Comparison of ENCODE assay signal across 16 cellular contexts in the genomic region with DNA sequence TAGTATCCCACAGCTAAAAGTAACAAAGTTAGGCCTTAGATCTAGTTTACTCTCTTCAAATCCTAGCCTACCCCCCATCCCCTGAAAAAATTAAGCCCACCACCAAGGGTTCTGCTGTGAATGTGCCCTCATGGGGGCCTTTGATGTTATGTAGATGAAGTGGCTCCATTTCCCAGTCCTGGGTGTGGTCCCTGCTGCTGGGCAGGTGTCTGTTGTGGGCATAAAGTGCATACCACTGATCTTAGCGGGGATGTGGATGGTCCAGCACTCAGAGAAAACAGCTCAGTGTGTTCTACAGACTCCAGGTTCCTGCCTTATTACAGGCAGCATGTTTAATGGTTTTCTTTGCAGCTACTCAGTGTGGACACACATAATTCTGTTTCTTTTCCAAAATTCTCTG. TPM values are rescaled to one million over a fixed set of nuclear protein-coding genes. Genes with fewer than 3 reads are reported as not detected.
DNase-seq lines count a peak whose midpoint lies in the region; ATAC-seq and TF ChIP-seq lines count a peak whose summit lies in the region.
"Had no signal": no experiment of that assay in that cellular context is flagged by ENCODE, and none has a peak within 500 bp of the region (broad histone marks: within the 10 kb centered on the region; RNA-seq: fewer than 3 reads in every experiment).

No MANE protein-coding gene starts in this region.

- H3K27me3 ChIP-seq in Panc1 (ENCODE audit: control insufficient read depth, insufficient read depth, low read length): no peaks in the 10 kb centered on the region
- H3K27me3 ChIP-seq: esophagus muscularis mucosa, MG63, pancreas, upper lobe of right lung had no signal

- BruUV-seq in Panc1 (replicated peaks; lab: Mats Ljungman, UMichigan): no TSS peak

- no peak for TF ChIP-seq CTCF in Panc1 (IDR thresholded peaks at IDR 0.05)
- no peak for TF ChIP-seq CTCF in brain (conservative IDR thresholded peaks at IDR 0.05)

- H3K9me3 Mint-ChIP-seq in activated T-cell treated with anti-CD3 and anti-CD28 coated beads, Interleukin-2, amount 50 U/mL, for 24 hours: no peaks in the 10 kb centered on the region
- H3K9me3 Mint-ChIP-seq in brain: no peaks in the 10 kb centered on the region
- H3K9me3 Mint-ChIP-seq in stimulated activated effector memory CD8-positive, alpha-beta T cell treated with anti-CD3 and anti-CD28 coated beads, Interleukin-12 subunit alpha, Interleukin-12 subunit beta, amount 100 ng/mL, for 72 hours: no peaks in the 10 kb centered on the region

- peaks cover 25% of the 10 kb centered on the region for H3K4me1 Mint-ChIP-seq in activated T-cell treated with anti-CD3 and anti-CD28 coated beads, Interleukin-2, amount 50 U/mL, for 24 hours (ENCODE audit: low read depth)
- H3K4me1 Mint-ChIP-seq in brain: peaks cover 9% of the 10 kb centered on the region
- H3K4me1 Mint-ChIP-seq in stimulated activated effector memory CD8-positive, alpha-beta T cell treated with anti-CD3 and anti-CD28 coated beads, Interleukin-12 subunit alpha, Interleukin-12 subunit beta, amount 100 ng/mL, for 72 hours: peaks cover 14% of the 10 kb centered on the region

- no peak for DNase-seq in activated T-cell treated with anti-CD3 and anti-CD28 coated beads, Interleukin-2, amount 50 U/mL, for 24 hours
- DNase-seq in activated T-cell treated with anti-CD3 and anti-CD28 coated beads, Interleukin-2, amount 50 U/mL, for 1 hour: no peak
- no peak for DNase-seq in Panc1 (ENCODE audit: low read depth, low spot score)
- DNase-seq in stimulated activated effector memory CD8-positive, alpha-beta T cell treated with anti-CD3 and anti-CD28 coated beads, Interleukin-12 subunit alpha, Interleukin-12 subunit beta, amount 100 ng/mL, for 72 hours (ENCODE audit: low spot score in 2 of 2): no peak
- DNase-seq in head of caudate nucleus: no peak
- no peak for DNase-seq in MV-4-11 (lab: John Stamatoyannopoulos, UW)
- no peak for DNase-seq in OCI-M1 (lab: John Stamatoyannopoulos, UW)
- DNase-seq: DMS53, lower lobe of right lung, MG63, pancreas, Right ventricle myocardium superior, upper lobe of right lung had no signal

- no peak for ATAC-seq in Panc1
- no peak for ATAC-seq in stimulated activated effector memory CD8-positive, alpha-beta T cell treated with anti-CD3 and anti-CD28 coated beads, Interleukin-12 subunit alpha, Interleukin-12 subunit beta, amount 100 ng/mL, for 72 hours
- ATAC-seq: lower lobe of right lung, pancreas, upper lobe of right lung had no signal

- H3K4me1 ChIP-seq in Panc1 (ENCODE audit: control insufficient read depth, insufficient read depth, low read length): peaks cover 7% of the 10 kb centered on the region; the same call in 1 of the 2 replicates
- H3K4me1 ChIP-seq: lower lobe of right lung, pancreas had no signal

- peak overlapping the region; percentile 56 for H3K4me3 Mint-ChIP-seq in activated T-cell treated with anti-CD3 and anti-CD28 coated beads, Interleukin-2, amount 50 U/mL, for 24 hours
- peak overlapping the region in 3 of 5 experiments; percentile 45 to 72 (median 62) for H3K4me3 Mint-ChIP-seq in brain
- H3K4me3 Mint-ChIP-seq in stimulated activated effector memory CD8-positive, alpha-beta T cell treated with anti-CD3 and anti-CD28 coated beads, Interleukin-12 subunit alpha, Interleukin-12 subunit beta, amount 100 ng/mL, for 72 hours: peak overlapping the region; percentile 87

- H3K36me3 ChIP-seq in Panc1 (ENCODE audit: control insufficient read depth, insufficient read depth, low read length): peaks cover 3% of the 10 kb centered on the region; the same call in 1 of the 2 replicates
- H3K36me3 ChIP-seq: pancreas had no signal

- CTCF ChIA-PET in Panc1 (lab: Charles Lee): no interaction called here

- peak overlapping the region; percentile 93 for H3K27ac ChIP-seq in Panc1 (ENCODE audit: low read length)
- H3K27ac ChIP-seq: HL-60, upper lobe of right lung had no signal

- peak overlapping the region; percentile 83 for H3K27ac Mint-ChIP-seq in activated T-cell treated with anti-CD3 and anti-CD28 coated beads, Interleukin-2, amount 50 U/mL, for 24 hours
- H3K27ac Mint-ChIP-seq in brain: peak overlapping the region in 2 of 5 experiments; percentile 38 to 48
- H3K27ac Mint-ChIP-seq in stimulated activated effector memory CD8-positive, alpha-beta T cell treated with anti-CD3 and anti-CD28 coated beads, Interleukin-12 subunit alpha, Interleukin-12 subunit beta, amount 100 ng/mL, for 72 hours: peak overlapping the region; percentile 97

- no peak overlapping the region for H3K4me3 ChIP-seq in Panc1 (ENCODE audit: low read depth in 2 of 2, low read length in 2 of 2)
- H3K4me3 ChIP-seq: lower lobe of right lung had no signal

- H3K36me3 Mint-ChIP-seq in activated T-cell treated with anti-CD3 and anti-CD28 coated beads, Interleukin-2, amount 50 U/mL, for 24 hours (ENCODE audit: low read depth): peaks cover 22% of the 10 kb centered on the region
- H3K36me3 Mint-ChIP-seq in brain: peaks cover 4% of the 10 kb centered on the region
- peaks cover 34% of the 10 kb centered on the region for H3K36me3 Mint-ChIP-seq in stimulated activated effector memory CD8-positive, alpha-beta T cell treated with anti-CD3 and anti-CD28 coated beads, Interleukin-12 subunit alpha, Interleukin-12 subunit beta, amount 100 ng/mL, for 72 hours

- in situ Hi-C loops in Panc1 (cut with HindIII; ENCODE audit: low pct_unique_long_range_greater_than_20kb, low sequenced_read_pairs): no loop called here

- H3K27me3 Mint-ChIP-seq in activated T-cell treated with anti-CD3 and anti-CD28 coated beads, Interleukin-2, amount 50 U/mL, for 24 hours: no peaks in the 10 kb centered on the region
- H3K27me3 Mint-ChIP-seq in brain: peaks cover 6% of the 10 kb centered on the region

- H3K9me3 ChIP-seq in Panc1 (ENCODE audit: control insufficient read depth, insufficient read depth, low read depth, low read length): no peaks in the 10 kb centered on the region
- H3K9me3 ChIP-seq: esophagus muscularis mucosa, lower lobe of right lung, MG63, pancreas, upper lobe of right lung had no signal

- intact Hi-C loops in Panc1 (cut with micrococcal nuclease; ENCODE audit: unreplicated experiment): no loop called here
- intact Hi-C loops in head of caudate nucleus (cut with DNase I): loop anchor here (5.0 kb wide), 2 partner anchors 60 to 170 kb away; a partner anchor contains a TSS

- POLR2A ChIA-PET in Panc1 (lab: Charles Lee): no interaction called here

RNA-seq across cellular contexts. Expression of a gene that starts 1.9 kb away (rescaled TPM):
- total RNA-seq in Panc1 (2021; ENCODE audit: unreplicated experiment): 19.8 TPM
- 12.3 TPM for polyA plus RNA-seq in Panc1 (2012; ENCODE audit: insufficient read length)
- polyA plus RNA-seq in brain (ENCODE audit: insufficient read depth, low read depth, low replicate concordance): 2.7 TPM

RNA-seq across cellular contexts. Expression of a gene that starts 32.6 kb away (rescaled TPM):
- 47.4 TPM for total RNA-seq in Panc1 (2021; ENCODE audit: unreplicated experiment)
- polyA plus RNA-seq in Panc1 (2012; ENCODE audit: insufficient read length): 69.6 TPM
- polyA plus RNA-seq in brain (ENCODE audit: insufficient read depth, low read depth, low replicate concordance): 47.4 TPM
